17 cellular contexts compared by ENCODE assay signal in the genomic region with DNA sequence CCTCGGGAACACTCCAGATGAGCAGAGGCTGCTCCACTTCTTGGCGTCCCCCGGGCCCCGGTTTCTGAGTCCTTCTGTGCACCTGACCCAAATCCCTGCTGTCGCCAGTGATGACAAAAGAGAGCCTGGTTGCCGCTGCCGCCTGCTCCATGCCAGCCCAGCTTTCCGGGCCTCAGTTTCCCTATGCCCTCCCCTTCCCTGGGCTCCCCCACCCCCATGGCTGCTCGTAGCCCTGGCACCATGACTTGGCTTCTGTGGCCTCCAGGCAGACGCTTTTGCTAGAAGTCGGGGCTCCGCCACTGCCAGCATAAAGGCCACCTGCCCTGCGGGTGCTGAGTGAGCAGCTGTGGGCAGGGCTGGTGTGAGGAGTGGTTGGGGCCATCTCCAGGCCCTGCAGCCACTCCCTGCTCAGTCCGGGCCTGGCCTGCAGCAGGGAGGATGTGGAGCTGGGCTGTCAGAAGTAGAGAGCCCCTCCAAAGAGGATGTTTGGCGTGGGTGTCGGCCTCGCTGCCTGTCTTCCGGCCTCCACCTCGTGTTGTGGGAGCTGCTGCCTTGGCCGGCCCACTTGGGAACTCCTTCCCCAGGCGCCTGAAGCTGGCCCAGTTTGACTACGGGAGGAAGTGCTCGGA. TPM values are rescaled to one million over a fixed set of nuclear protein-coding genes. Genes with fewer than 3 reads are reported as not detected.
DNase-seq lines count a peak whose midpoint lies in the region; ATAC-seq, FAIRE-seq and TF ChIP-seq lines count a peak whose summit lies in the region.
"Had no signal": no experiment of that assay in that cellular context is flagged by ENCODE, and none has a peak within 500 bp of the region (broad histone marks: within the 10 kb centered on the region; RNA-seq: fewer than 3 reads in every experiment).

No MANE protein-coding gene starts in this region.

- 100% methylated on average over 1 of the region's 23 CpGs for WGBS in SK-N-SH (ENCODE audit: low lambda C conversion rate)
- 99% methylated on average over 15 of the region's 23 CpGs for WGBS in mesenchymal stem cell

- FAIRE-seq in RCC 7860 (lab: Jason Lieb, UNC): no peak
- FAIRE-seq: GM12878, H54 had no signal

- H2AK5ac ChIP-seq in mesenchymal stem cell (ENCODE audit: low read length, severe bottlenecking): no peak overlapping the region

- H3K79me2 ChIP-seq in SK-N-SH (ENCODE audit: insufficient read depth): no peaks in the 10 kb centered on the region

- no peak overlapping the region for H3K4me3 ChIP-seq in SK-N-SH (ENCODE audit: low read depth in 2 of 2, low read length in 1 of 2)
- no peak overlapping the region for H3K4me3 ChIP-seq in mesenchymal stem cell (ENCODE audit: insufficient read depth in 1 of 2, low read depth in 1 of 2, low read length in 2 of 2)
- H3K4me3 ChIP-seq: BLaER1 treated with 17β-estradiol and CSF1 and Interleukin-3, amounts not matched to agents 10 nM and 100 nM; GM12878; GM23248 had no signal

- H3K79me1 ChIP-seq in mesenchymal stem cell (replicated peaks; ENCODE audit: low read length, poor library complexity, severe bottlenecking): peaks cover 22% of the 10 kb centered on the region

- H2BK15ac ChIP-seq in mesenchymal stem cell (ENCODE audit: low read depth, poor library complexity, severe bottlenecking): no peak overlapping the region

- no peak for ATAC-seq in SK-N-SH treated with all-trans-retinoic acid at 6 μM for 48 hours
- no peak for ATAC-seq in GM18861 (IDR thresholded peaks at IDR 0.05; ENCODE audit: unreplicated experiment)
- ATAC-seq in esophagus mucosa: no peak
- ATAC-seq: GM12878, HCT116 had no signal

- no peak overlapping the region for H2BK120ac ChIP-seq in mesenchymal stem cell (ENCODE audit: low read depth, low read length)

- no peak for TF ChIP-seq CTCF in SK-N-SH (IDR thresholded peaks at IDR 0.05)
- TF ChIP-seq CTCF in GM20000 (IDR thresholded peaks at IDR 0.05; ENCODE audit: extremely low read depth, missing control alignments): no peak

- H2BK12ac ChIP-seq in mesenchymal stem cell (ENCODE audit: low read length in 2 of 2): no peak overlapping the region

- H3K27me3 ChIP-seq in SK-N-SH (ENCODE audit: insufficient read depth): no peaks in the 10 kb centered on the region
- H3K27me3 ChIP-seq in mesenchymal stem cell (ENCODE audit: control insufficient read depth in 1 of 2, insufficient read depth in 1 of 2, low read length in 2 of 2): no peaks in the 10 kb centered on the region
- H3K27me3 ChIP-seq: BLaER1 treated with 17β-estradiol and CSF1 and Interleukin-3, amounts not matched to agents 10 nM and 100 nM had no signal

- H3K36me3 ChIP-seq in SK-N-SH (replicated peaks in 1 of 2; ENCODE audit: control insufficient read depth in 1 of 2, insufficient read depth in 2 of 2, low read length in 1 of 2) (peaks cover 15 to 24% of the 10 kb centered on the region in 2 experiments), mesenchymal stem cell (ENCODE audit: control insufficient read depth in 1 of 2, insufficient read depth in 2 of 2, low read depth in 1 of 2, low read length in 2 of 2) (peaks cover 30 to 82% of the 10 kb centered on the region in 2 experiments)

- no peak overlapping the region for H4K8ac ChIP-seq in mesenchymal stem cell (ENCODE audit: low read length)

- H4K91ac ChIP-seq in mesenchymal stem cell (ENCODE audit: low read length): peak overlapping the region; percentile 61

- no peak for TF ChIP-seq EP300 in SK-N-SH (IDR thresholded peaks at IDR 0.05; ENCODE audit: borderline replicate concordance in 1 of 2, low read depth in 1 of 2, low read length in 1 of 2)

- TF ChIP-seq RAD21 in SK-N-SH (IDR thresholded peaks at IDR 0.05; ENCODE audit: low read length): no peak

- no peaks in the 10 kb centered on the region for H3F3A ChIP-seq in SK-N-SH (replicated peaks; ENCODE audit: insufficient read depth)

- no peak overlapping the region for H3K23ac ChIP-seq in mesenchymal stem cell (ENCODE audit: low read length in 2 of 2)

- H2AFZ ChIP-seq in SK-N-SH (ENCODE audit: low read depth): no peak overlapping the region
- no peak overlapping the region for H2AFZ ChIP-seq in mesenchymal stem cell (ENCODE audit: low read depth, low read length)
- H2AFZ ChIP-seq: GM23248 had no signal

- H3K18ac ChIP-seq in mesenchymal stem cell (ENCODE audit: low read depth in 1 of 2, low read length in 2 of 2): no peak overlapping the region

- no peaks in the 10 kb centered on the region for H4K20me1 ChIP-seq in SK-N-SH (ENCODE audit: insufficient read depth)

- CTCF ChIA-PET in SK-N-SH (lab: Yijun Ruan, JAX): interaction anchor here (1.3 kb wide), 1 partner anchor 23 kb away, joined by 3 read pairs; no protein-coding TSS in a partner anchor

- no peaks in the 10 kb centered on the region for H3K9me2 ChIP-seq in SK-N-SH

- H3K9me3 ChIP-seq in SK-N-SH (no peaks in the 10 kb centered on the region), mesenchymal stem cell (ENCODE audit: control insufficient read depth, low read length) (peaks cover 15% of the 10 kb centered on the region)

- POLR2A ChIA-PET in SK-N-SH (lab: Yijun Ruan, JAX): no interaction called here

- DNase-seq in SK-N-SH (peak; percentile 16), GM20000 (ENCODE audit: low spot score) (peak; percentile 14), mesenchymal stem cell (no peak), RCC 7860 (ENCODE audit: low spot score) (no peak)
- DNase-seq in activated CD4-positive, CD25-positive, alpha-beta regulatory T cell treated with anti-CD3 and anti-CD28 coated beads, Interleukin-2, amount 50 U/mL, for 72 hours: no peak
- DNase-seq: CD4-positive, CD25-positive, alpha-beta regulatory T cell; DMS 273 treated with DMSO at 0.1 percent for 48 hours; GM23248; Karpas-422 had no signal

- H3K4me1 ChIP-seq in SK-N-SH (ENCODE audit: control insufficient read depth in 1 of 2, insufficient read depth in 2 of 2, low read depth in 1 of 2, low read length in 1 of 2) (no peaks in the 10 kb centered on the region), mesenchymal stem cell (ENCODE audit: control insufficient read depth, insufficient read depth, low read depth, low read length) (no peaks in the 10 kb centered on the region)

- H3K9ac ChIP-seq in SK-N-SH: no peak overlapping the region
- H3K9ac ChIP-seq in mesenchymal stem cell (ENCODE audit: low read length): no peak overlapping the region
- H3K9ac ChIP-seq: BLaER1 treated with 17β-estradiol and CSF1 and Interleukin-3, amounts not matched to agents 10 nM and 100 nM; GM23248 had no signal

- H3K27ac ChIP-seq in SK-N-SH (ENCODE audit: low read depth in 2 of 2, low read length in 1 of 2) (no peak overlapping the region), mesenchymal stem cell (ENCODE audit: low read length, poor library complexity, severe bottlenecking) (no peak overlapping the region)
- H3K27ac ChIP-seq: 22Rv1; BLaER1 treated with 17β-estradiol and CSF1 and Interleukin-3, amounts not matched to agents 10 nM and 100 nM; GM23248 had no signal

- no peak overlapping the region for H2BK5ac ChIP-seq in mesenchymal stem cell (ENCODE audit: low read depth, low read length, poor library complexity, severe bottlenecking)

- H3K4me2 ChIP-seq in SK-N-SH: no peak overlapping the region
- H3K4me2 ChIP-seq in mesenchymal stem cell (ENCODE audit: low read length, poor library complexity, severe bottlenecking): no peak overlapping the region
- H3K4me2 ChIP-seq: BLaER1 treated with 17β-estradiol and CSF1 and Interleukin-3, amounts not matched to agents 10 nM and 100 nM had no signal

- H3K4ac ChIP-seq in mesenchymal stem cell (ENCODE audit: low read depth in 1 of 2, low read length in 2 of 2): no peak overlapping the region

- no peak overlapping the region for H3K14ac ChIP-seq in mesenchymal stem cell (ENCODE audit: low read length in 2 of 2)

TF ChIP-seq in SK-N-SH, 30 proteins besides CTCF, POLR2A, EP300 and RAD21 (continues in another document):
- TF ChIP-seq POLR2AphosphoS5 (IDR thresholded peaks at IDR 0.05; ENCODE audit: low read depth, low read length) (no peak), MEF2A (IDR thresholded peaks at IDR 0.05; ENCODE audit: borderline replicate concordance, low read depth) (no peak), JUND (IDR thresholded peaks at IDR 0.05) (no peak), NRF1 (IDR thresholded peaks at IDR 0.05; ENCODE audit: low read depth, low read length) (no peak), CHD2 (IDR thresholded peaks at IDR 0.05; ENCODE audit: low read length, partially characterized antibody) (no peak), SIN3A (IDR thresholded peaks at IDR 0.05; ENCODE audit: borderline replicate concordance, low read depth, low read length) (no peak), YY1 (IDR thresholded peaks at IDR 0.05; ENCODE audit: low read depth) (no peak)

TF ChIP-seq in SK-N-SH treated with all-trans-retinoic acid at 6 μM for 48 hours, 23 proteins besides CTCF, POLR2A, EP300 and RAD21 (continues in another document):
- no peak for TF ChIP-seq BACH2 (CRISPR knock-in tag; IDR thresholded peaks at IDR 0.05; ENCODE audit: borderline replicate concordance)
- no peak for TF ChIP-seq ZNF565 (CRISPR knock-in tag; conservative IDR thresholded peaks at IDR 0.05; ENCODE audit: low read depth)

RNA-seq across cellular contexts. Expression of a gene that starts 11.7 kb away (rescaled TPM):
- polyA plus RNA-seq in SK-N-SH (2012; rRNA removed): 6.5 and 8.1 TPM in 2 replicates
- polyA plus RNA-seq in SK-N-SH (2012; cell fraction: cytosol; rRNA removed): 3.1 and 4.9 TPM in 2 replicates
- 18.5 and 29.8 TPM in 2 replicates for polyA plus RNA-seq in SK-N-SH (2012; cell fraction: nucleus; rRNA removed)
- 3.3 TPM for polyA plus RNA-seq in mesenchymal stem cell (2013, experiment 1 of 2)
- 3.3 TPM for polyA plus RNA-seq in mesenchymal stem cell (2013, experiment 2 of 2)
- total RNA-seq in esophagus mucosa: not detected
- total RNA-seq: CD4-positive, CD25-positive, alpha-beta regulatory T cell had no signal
- polyA plus RNA-seq: CD4-positive, CD25-positive, alpha-beta regulatory T cell; GM12878 had no signal

RNA-seq across cellular contexts. Expression of a gene that starts 16.8 kb away (rescaled TPM):
- polyA plus RNA-seq in SK-N-SH (2012; rRNA removed): 34.1 and 40.2 TPM in 2 replicates
- polyA plus RNA-seq in SK-N-SH (2012; cell fraction: cytosol; rRNA removed): 17.6 and 25.1 TPM in 2 replicates
- polyA plus RNA-seq in SK-N-SH (2012; cell fraction: nucleus; rRNA removed): 85.0 and 87.9 TPM in 2 replicates
- 23.0 TPM for polyA plus RNA-seq in mesenchymal stem cell (2013, experiment 1 of 2)
- polyA plus RNA-seq in mesenchymal stem cell (2013, experiment 2 of 2): 22.7 TPM
- total RNA-seq in esophagus mucosa: 23.2 TPM

RNA-seq across cellular contexts. Expression of a gene that starts 45.9 kb away (rescaled TPM):
- polyA plus RNA-seq in SK-N-SH (2012; rRNA removed): 73.6 and 104 TPM in 2 replicates
- polyA plus RNA-seq in SK-N-SH (2012; cell fraction: cytosol; rRNA removed): 90.3 and 97.8 TPM in 2 replicates
- polyA plus RNA-seq in SK-N-SH (2012; cell fraction: nucleus; rRNA removed): 72.0 and 84.8 TPM in 2 replicates
- 139 TPM for polyA plus RNA-seq in mesenchymal stem cell (2013, experiment 1 of 2)
- polyA plus RNA-seq in mesenchymal stem cell (2013, experiment 2 of 2): 138 TPM
- 106 TPM for total RNA-seq in esophagus mucosa

RNA-seq across cellular contexts. Expression of a gene that starts 57.2 kb away (rescaled TPM):
- polyA plus RNA-seq in SK-N-SH (2012; rRNA removed): 47.6 and 71.6 TPM in 2 replicates
- polyA plus RNA-seq in SK-N-SH (2012; cell fraction: cytosol; rRNA removed): 13.5 and 13.8 TPM in 2 replicates
- 255 and 261 TPM in 2 replicates for polyA plus RNA-seq in SK-N-SH (2012; cell fraction: nucleus; rRNA removed)
- polyA plus RNA-seq in mesenchymal stem cell (2013, experiment 1 of 2): 13.9 TPM
- polyA plus RNA-seq in mesenchymal stem cell (2013, experiment 2 of 2): 12.7 TPM
- 13.7 TPM for total RNA-seq in esophagus mucosa

Comparison
In these comparisons a context has a peak if more than half of its experiments do, and no peak if none do; other contexts are left out.
1. DNase-seq: peak in SK-N-SH (single experiment) and GM20000 (single experiment); none in mesenchymal stem cell (single experiment), RCC 7860 (single experiment) and activated CD4-positive, CD25-positive, alpha-beta regulatory T cell treated with anti-CD3 and anti-CD28 coated beads, Interleukin-2, amount 50 U/mL, for 72 hours (single experiment).